In the genomic region with DNA sequence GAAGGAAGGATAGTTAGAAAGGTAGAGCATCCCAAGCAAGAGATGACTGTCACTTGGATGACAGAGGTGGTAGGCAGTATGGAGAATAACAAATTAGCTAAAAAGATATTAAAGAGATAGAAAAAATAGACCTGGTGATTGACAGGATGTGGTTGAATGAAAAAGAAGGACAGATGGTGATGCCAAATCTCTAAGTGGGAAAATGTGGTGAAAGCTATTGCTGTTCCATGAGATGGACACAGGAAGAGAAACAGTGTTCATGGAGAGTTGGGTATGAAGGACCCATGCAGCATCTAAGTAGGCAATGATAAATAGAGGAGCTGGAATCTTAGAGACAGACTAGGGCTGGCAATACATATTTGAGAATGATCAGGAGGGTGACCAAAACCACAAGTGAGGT, we compare ENCODE assay signal across 29 cellular contexts. TPM values are rescaled to one million over a fixed set of nuclear protein-coding genes. Genes with fewer than 3 reads are reported as not detected.
"Had no signal": no experiment of that assay in that cellular context is flagged by ENCODE, and none has a peak within 500 bp of the region (broad histone marks: within the 10 kb centered on the region; RNA-seq: fewer than 3 reads in every experiment).

No MANE protein-coding gene starts in this region.

- H3K36me3 ChIP-seq: esophagus muscularis mucosa, gastrocnemius medialis had no signal

- H3K4me1 ChIP-seq: foreskin keratinocyte had no signal

- DNase-seq: activated CD4-positive, alpha-beta memory T cell treated with anti-CD3 and anti-CD28 coated beads for 36 hours; activated CD4-positive, alpha-beta T cell treated with anti-CD3 and anti-CD28 coated beads for 36 hours; activated CD4-positive, alpha-beta T cell treated with anti-CD3 and anti-CD28 coated beads, Interleukin-2, amount 10 ng/mL, durations not matched to agents 24 days and 14 days; activated CD4-positive, CD25-positive, alpha-beta regulatory T cell; activated CD4-positive, CD25-positive, alpha-beta regulatory T cell treated with anti-CD3 and anti-CD28 coated beads, Interleukin-2, amount 50 U/mL, for 72 hours; activated CD8-positive, alpha-beta memory T cell treated with anti-CD3 and anti-CD28 coated beads, Interleukin-2, amount 10 ng/mL, durations not matched to agents 7 days and 5 days; activated CD8-positive, alpha-beta memory T cell treated with anti-CD3 and anti-CD28 coated beads, Interleukin-2, amount 50 U/mL, for 4 hours; activated CD8-positive, alpha-beta T cell treated with anti-CD3 and anti-CD28 coated beads, Interleukin-2, amount 10 ng/mL, durations not matched to agents 7 days and 5 days; activated gamma-delta T cell; activated naive CD4-positive, alpha-beta T cell; activated naive CD4-positive, alpha-beta T cell treated with anti-CD3 and anti-CD28 coated beads, Interleukin-2, amount 10 ng/mL, durations not matched to agents 7 days and 5 days; activated naive CD8-positive, alpha-beta T cell treated with anti-CD3 and anti-CD28 coated beads, Interleukin-2, amount 10 ng/mL, durations not matched to agents 7 days and 5 days; activated T-cell treated with anti-CD3 and anti-CD28 coated beads, Interleukin-2, amount 50 U/mL, for 24 hours; activated T-cell treated with anti-CD3 and anti-CD28 coated beads, Interleukin-2, amount 50 U/mL, for 72 hours; aorta; body of pancreas; central memory CD4-positive, alpha-beta T cell; cerebellar nuclear complex; effector CD4-positive, alpha-beta T cell; effector memory CD8-positive, alpha-beta T cell; erythroblast; foreskin keratinocyte; gastrocnemius medialis; T-helper 2 cell had no signal

- H3K9me3 ChIP-seq: body of pancreas, esophagus muscularis mucosa, gastrocnemius medialis had no signal

- ATAC-seq: activated CD4-positive, alpha-beta T cell treated with anti-CD3 and anti-CD28 coated beads for 36 hours; activated CD8-positive, alpha-beta memory T cell treated with anti-CD3 and anti-CD28 coated beads, Interleukin-2, amount 10 ng/mL, durations not matched to agents 7 days and 5 days; activated CD8-positive, alpha-beta T cell treated with anti-CD3 and anti-CD28 coated beads, Interleukin-2, amount 10 ng/mL, durations not matched to agents 7 days and 5 days; activated naive CD4-positive, alpha-beta T cell treated with anti-CD3 and anti-CD28 coated beads, Interleukin-2, amount 50 U/mL, for 72 hours; activated T-cell treated with anti-CD3 and anti-CD28 coated beads, Interleukin-2, amount 50 U/mL, for 72 hours; body of pancreas; effector memory CD8-positive, alpha-beta T cell; foreskin keratinocyte; gastrocnemius medialis had no signal

- H3K4me3 ChIP-seq: body of pancreas, coronary artery, esophagus muscularis mucosa, gastrocnemius medialis had no signal

- H3K27me3 ChIP-seq: body of pancreas, esophagus muscularis mucosa, foreskin keratinocyte, gastrocnemius medialis had no signal

- H3K27ac ChIP-seq: body of pancreas, foreskin keratinocyte had no signal

RNA-seq across cellular contexts. Expression of gene FAM13C, which starts 30.7 kb away (rescaled TPM):
- total RNA-seq: activated CD4-positive, alpha-beta memory T cell treated with anti-CD3 and anti-CD28 coated beads for 36 hours; activated CD4-positive, alpha-beta T cell treated with anti-CD3 and anti-CD28 coated beads, Interleukin-2, amount 10 ng/mL, durations not matched to agents 24 days and 14 days; activated CD8-positive, alpha-beta memory T cell treated with anti-CD3 and anti-CD28 coated beads for 36 hours; activated CD8-positive, alpha-beta memory T cell treated with anti-CD3 and anti-CD28 coated beads, Interleukin-2, amount 10 ng/mL, durations not matched to agents 7 days and 5 days; activated CD8-positive, alpha-beta T cell treated with anti-CD3 and anti-CD28 coated beads, Interleukin-2, amount 10 ng/mL, durations not matched to agents 7 days and 5 days; activated naive CD8-positive, alpha-beta T cell treated with anti-CD3 and anti-CD28 coated beads, Interleukin-2, amount 10 ng/mL, durations not matched to agents 7 days and 5 days; activated T-cell treated with anti-CD3 and anti-CD28 coated beads, Interleukin-2, amount 50 U/mL, for 72 hours; T-helper 1 cell treated with Interleukin-12 subunit alpha and Interleukin-12 subunit beta and Interleukin-4 antibody, amounts not matched to agents 30 ng/mL and 1 ng/mL, for 36 hours had no signal
